ENCODE assay signal across 7 cellular contexts in genomic region chr14:103518416-103519042, GRCh38. TPM values are rescaled to one million over a fixed set of nuclear protein-coding genes. Genes with fewer than 3 reads are reported as not detected.
DNase-seq lines count a peak whose midpoint lies in the region; ATAC-seq and TF ChIP-seq lines count a peak whose summit lies in the region.

No MANE protein-coding gene starts in this region.

- peaks cover 11% of the 10 kb centered on the region for H3K4me1 ChIP-seq in endodermal cell (ENCODE audit: control insufficient read depth, insufficient read depth, low read length)
- H3K4me1 ChIP-seq in mucosa of descending colon (ENCODE audit: low read depth), result peaks cover 23% of the 10 kb centered on the region

- H3K9me3 ChIP-seq in endodermal cell (ENCODE audit: control insufficient read depth, low read length), result no peaks in the 10 kb centered on the region
- H3K9me3 ChIP-seq in mucosa of descending colon, result no peaks in the 10 kb centered on the region

- peaks cover 19% of the 10 kb centered on the region for H3K36me3 ChIP-seq in endodermal cell (ENCODE audit: control insufficient read depth, insufficient read depth, low read length)
- no peaks in the 10 kb centered on the region for H3K36me3 ChIP-seq in mucosa of descending colon (ENCODE audit: low read depth)

- no peak overlapping the region for H3K9ac ChIP-seq in endodermal cell (ENCODE audit: extremely low read depth, low read length, poor library complexity, severe bottlenecking)

- TF ChIP-seq CTCF in GM12864 (IDR thresholded peaks at IDR 0.05; ENCODE audit: low read depth, low read length, missing control alignments) (peak; percentile 93), endodermal cell (conservative IDR thresholded peaks at IDR 0.05) (peak; percentile 97), mucosa of descending colon (IDR thresholded peaks at IDR 0.05) (peak; percentile 90)

- peaks cover 5% of the 10 kb centered on the region for H3K27me3 ChIP-seq in endodermal cell (ENCODE audit: control insufficient read depth, insufficient read depth, low read length, poor library complexity, severe bottlenecking)

- WGBS in endodermal cell (ENCODE audit: insufficient coverage in 1 of 2, insufficient read length in 1 of 2), 2 experiments, result 64 to 80% methylated on average over 6 to 9 of the region's 9 CpGs

- ATAC-seq in mucosa of descending colon (peak; percentile 44), GM21360 (IDR thresholded peaks at IDR 0.05; ENCODE audit: unreplicated experiment) (no peak)
- peak; percentile 33 for ATAC-seq in stimulated activated naive CD8-positive, alpha-beta T cell treated with anti-CD3 and anti-CD28 coated beads, Interleukin-15, amount 100 ng/mL, for 72 hours

- peaks cover 3% of the 10 kb centered on the region for H3K27me3 Mint-ChIP-seq in endodermal cell (ENCODE audit: insufficient read depth)
- H3K27me3 Mint-ChIP-seq in stimulated activated naive CD8-positive, alpha-beta T cell treated with anti-CD3 and anti-CD28 coated beads, Interleukin-15, amount 100 ng/mL, for 72 hours, result peaks cover 16% of the 10 kb centered on the region

- peaks cover 14% of the 10 kb centered on the region for H3K36me3 Mint-ChIP-seq in endodermal cell (ENCODE audit: low read depth)

- intact Hi-C loops in mucosa of descending colon (cut with DNase I, micrococcal nuclease), result no loop called here

- no peak overlapping the region for H3K4me3 Mint-ChIP-seq in endodermal cell
- no peak overlapping the region for H3K4me3 Mint-ChIP-seq in stimulated activated naive CD8-positive, alpha-beta T cell treated with anti-CD3 and anti-CD28 coated beads, Interleukin-15, amount 100 ng/mL, for 72 hours

- DNase-seq in GM12864 (ENCODE audit: low read depth), result no peak
- DNase-seq in NCI-H1092 (lab: John Stamatoyannopoulos, UW), result peak; percentile 59
- DNase-seq in activated CD4-positive, alpha-beta T cell treated with anti-CD3 and anti-CD28 coated beads, Interleukin-2, amount 50 U/mL, for 1 hour, result peak; percentile 58
- peak; percentile 93 for DNase-seq in endodermal cell
- DNase-seq in mucosa of descending colon, result peak; percentile 73 to 86 (median 84)
- DNase-seq in stimulated activated naive CD8-positive, alpha-beta T cell treated with anti-CD3 and anti-CD28 coated beads, Interleukin-15, amount 100 ng/mL, for 72 hours, result peak; percentile 50 to 55

- no peak overlapping the region for H3K4me3 ChIP-seq in GM12864 (ENCODE audit: low read depth, low read length)
- H3K4me3 ChIP-seq in endodermal cell (ENCODE audit: low read length), result no peak overlapping the region
- H3K4me3 ChIP-seq in mucosa of descending colon, result no peak overlapping the region

- no peaks in the 10 kb centered on the region for H3K9me3 Mint-ChIP-seq in endodermal cell
- H3K9me3 Mint-ChIP-seq in stimulated activated naive CD8-positive, alpha-beta T cell treated with anti-CD3 and anti-CD28 coated beads, Interleukin-15, amount 100 ng/mL, for 72 hours, result no peaks in the 10 kb centered on the region

- peaks cover 10% of the 10 kb centered on the region for H3K4me1 Mint-ChIP-seq in endodermal cell
- H3K4me1 Mint-ChIP-seq in stimulated activated naive CD8-positive, alpha-beta T cell treated with anti-CD3 and anti-CD28 coated beads, Interleukin-15, amount 100 ng/mL, for 72 hours, result peaks cover 20% of the 10 kb centered on the region

- peak overlapping the region; percentile 87 for H3K27ac ChIP-seq in endodermal cell (ENCODE audit: low read depth, low read length)

- H3K27ac Mint-ChIP-seq in endodermal cell, result peak overlapping the region; percentile 79
- H3K27ac Mint-ChIP-seq in stimulated activated naive CD8-positive, alpha-beta T cell treated with anti-CD3 and anti-CD28 coated beads, Interleukin-15, amount 100 ng/mL, for 72 hours, result peak overlapping the region in 1 of 2 donors; percentile 56

RNA-seq across cellular contexts. Expression of gene CKB, which starts 4.1 kb away (rescaled TPM):
- 100 to 1,000 TPM; 602 to 920 TPM for total RNA-seq in endodermal cell
- 1,216 TPM for polyA plus RNA-seq in endodermal cell (2013, experiment 1 of 2)
- polyA plus RNA-seq in endodermal cell (2013, experiment 2 of 2), result 1,012 TPM
- 1,000 to 10,000 TPM; 1,316 to 3,346 (median 2,079) TPM for total RNA-seq in mucosa of descending colon

RNA-seq across cellular contexts. Expression of gene TRMT61A, which starts 10.5 kb away (rescaled TPM):
- total RNA-seq in endodermal cell (1 to 10 TPM; 7.4 to 7.9 TPM), mucosa of descending colon (10 to 100 TPM; 10.2 to 23.7 (median 10.5) TPM)
- polyA plus RNA-seq in endodermal cell (2013, experiment 1 of 2), result 4.5 TPM
- 4.1 TPM for polyA plus RNA-seq in endodermal cell (2013, experiment 2 of 2)

RNA-seq across cellular contexts. Expression of gene BAG5, which starts 43.9 kb away (rescaled TPM):
- total RNA-seq in endodermal cell (10 to 100 TPM; 27.6 to 28.1 TPM), mucosa of descending colon (10 to 100 TPM; 26.1 to 29.9 (median 28.0) TPM)
- 20.2 TPM for polyA plus RNA-seq in endodermal cell (2013, experiment 1 of 2)
- polyA plus RNA-seq in endodermal cell (2013, experiment 2 of 2), result 20.5 TPM

RNA-seq across cellular contexts. Expression of gene COA8, which starts 44.2 kb away (rescaled TPM):
- total RNA-seq in endodermal cell, result 10 to 100 TPM; 30.1 to 39.8 TPM
- 34.9 TPM for polyA plus RNA-seq in endodermal cell (2013, experiment 1 of 2)
- polyA plus RNA-seq in endodermal cell (2013, experiment 2 of 2), result 38.8 TPM
- 10 to 100 TPM; 29.3 to 47.3 (median 36.5) TPM for total RNA-seq in mucosa of descending colon
